In genomic region chr14:95523818-95524448, GRCh38 we compare ENCODE assay signal across 1 cellular context.
TF ChIP-seq lines count a peak whose summit lies in the region.

No MANE protein-coding gene starts in this region.

TF ChIP-seq in HepG2, 621 proteins besides CTCF, POLR2A, EP300 and RAD21 (continued from another document and continues in another):
- TF ChIP-seq ZNF687 (CRISPR knock-in tag; IDR thresholded peaks at IDR 0.05) (peak; percentile 83), NR2F1 (CRISPR knock-in tag; IDR thresholded peaks at IDR 0.05) (no peak), MYC (CRISPR knock-in tag; IDR thresholded peaks at IDR 0.05; ENCODE audit: borderline replicate concordance) (0 out of 2 replicates have a peak, but pooled peaks have one; percentile 26), GABPB1 (CRISPR knock-in tag; IDR thresholded peaks at IDR 0.05) (peak; percentile 42), RCOR2 (CRISPR knock-in tag; IDR thresholded peaks at IDR 0.05) (no peak), ZNF709 (CRISPR knock-in tag; IDR thresholded peaks at IDR 0.05) (0 out of 2 replicates have a peak, but pooled peaks have one; percentile 37), ARID5B (CRISPR knock-in tag; IDR thresholded peaks at IDR 0.05) (peak; percentile 35; the same call in 1 of the 2 replicates), HIC2 (CRISPR knock-in tag; IDR thresholded peaks at IDR 0.05; ENCODE audit: low read depth) (peak; percentile 98), SRSF4 (IDR thresholded peaks at IDR 0.05; ENCODE audit: low read depth, low read length, poor library complexity, severe bottlenecking) (no peak), ZXDC (CRISPR knock-in tag; IDR thresholded peaks at IDR 0.05) (peak; percentile 69; the same call in 1 of the 2 replicates), HNRNPL (IDR thresholded peaks at IDR 0.05; ENCODE audit: low read depth, low read length) (peak; percentile 99), FOXK1 (CRISPR knock-in tag; IDR thresholded peaks at IDR 0.05; ENCODE audit: borderline replicate concordance, low read depth) (no peak), NCOA2 (CRISPR knock-in tag; IDR thresholded peaks at IDR 0.05) (peak; percentile 38; the same call in 1 of the 2 replicates), HMG20B (CRISPR knock-in tag; conservative IDR thresholded peaks at IDR 0.05) (no peak), ARNT2 (CRISPR knock-in tag; IDR thresholded peaks at IDR 0.05; ENCODE audit: low read depth) (0 out of 2 replicates have a peak, but pooled peaks have one; percentile 32), ZNF253 (CRISPR knock-in tag; IDR thresholded peaks at IDR 0.05; ENCODE audit: borderline replicate concordance) (no peak), ZFP36L1 (CRISPR knock-in tag; IDR thresholded peaks at IDR 0.05) (no peak), ZNF232 (CRISPR knock-in tag; IDR thresholded peaks at IDR 0.05; ENCODE audit: borderline replicate concordance) (0 out of 2 replicates have a peak, but pooled peaks have one; percentile 17), HNF4G (IDR thresholded peaks at IDR 0.05; ENCODE audit: borderline replicate concordance, low read depth, low read length) (peak; percentile 19; the same call in 1 of the 2 replicates), HNF4G (CRISPR knock-in tag; IDR thresholded peaks at IDR 0.05; ENCODE audit: borderline replicate concordance, low read depth) (peak; percentile 43; the same call in 1 of the 2 replicates), CBX5 (CRISPR knock-in tag; IDR thresholded peaks at IDR 0.05; ENCODE audit: borderline replicate concordance) (0 out of 2 replicates have a peak, but pooled peaks have one; percentile 35), TBX2 (CRISPR knock-in tag; IDR thresholded peaks at IDR 0.05; ENCODE audit: borderline replicate concordance) (no peak), ZFX (CRISPR knock-in tag; IDR thresholded peaks at IDR 0.05; ENCODE audit: low read depth) (peak; percentile 25; the same call in 1 of the 2 replicates), ZNF577 (CRISPR knock-in tag; IDR thresholded peaks at IDR 0.05; ENCODE audit: borderline replicate concordance, low read depth) (peak; percentile 17; the same call in 1 of the 2 replicates), BRD4 (CRISPR knock-in tag; IDR thresholded peaks at IDR 0.05) (peak; percentile 81; the same call in 1 of the 2 replicates), KDM4B (CRISPR knock-in tag; IDR thresholded peaks at IDR 0.05) (peak; percentile 33; the same call in 1 of the 2 replicates), PAF1 (CRISPR knock-in tag; IDR thresholded peaks at IDR 0.05) (0 out of 2 replicates have a peak, but pooled peaks have one; percentile 31), FOXM1 (CRISPR knock-in tag; IDR thresholded peaks at IDR 0.05) (no peak), ZNF281 (CRISPR knock-in tag; IDR thresholded peaks at IDR 0.05; ENCODE audit: borderline replicate concordance) (peak; percentile 91), MTA1 (CRISPR knock-in tag; IDR thresholded peaks at IDR 0.05; ENCODE audit: borderline replicate concordance) (no peak), HDAC1 (CRISPR knock-in tag; IDR thresholded peaks at IDR 0.05) (peak; percentile 44), NR2F2 (IDR thresholded peaks at IDR 0.05; ENCODE audit: borderline replicate concordance, low read depth) (no peak), NFIC (IDR thresholded peaks at IDR 0.05; ENCODE audit: low read length) (0 out of 2 replicates have a peak, but pooled peaks have one; percentile 6), SOX13 (IDR thresholded peaks at IDR 0.05) (no peak), SOX13 (CRISPR knock-in tag; conservative IDR thresholded peaks at IDR 0.05 in 1 of 2, IDR thresholded peaks at IDR 0.05 in 1 of 2) (peak in 1 of 2 experiments; percentile 37; a peak in 1 of 4 replicates), FOSL2 (CRISPR knock-in tag; IDR thresholded peaks at IDR 0.05) (peak; percentile 35), POLR2G (IDR thresholded peaks at IDR 0.05; ENCODE audit: low read depth, low read length) (peak; percentile 54), ELF1 (CRISPR knock-in tag; IDR thresholded peaks at IDR 0.05) (peak; percentile 80), CHD2 (IDR thresholded peaks at IDR 0.05; ENCODE audit: low read depth, low read length) (0 out of 2 replicates have a peak, but pooled peaks have one; percentile 12), DPF2 (CRISPR knock-in tag; IDR thresholded peaks at IDR 0.05; ENCODE audit: borderline replicate concordance, low read depth) (no peak; the same call in 1 of the 2 replicates), HNF4A (CRISPR knock-in tag; IDR thresholded peaks at IDR 0.05) (peak; percentile 64; the same call in 1 of the 2 replicates), FOXO1 (CRISPR knock-in tag; IDR thresholded peaks at IDR 0.05) (peak; percentile 21; the same call in 1 of the 2 replicates), ETV5 (CRISPR knock-in tag; IDR thresholded peaks at IDR 0.05; ENCODE audit: borderline replicate concordance) (peak; percentile 58), SSRP1 (CRISPR knock-in tag; IDR thresholded peaks at IDR 0.05) (peak; percentile 7; the same call in 1 of the 2 replicates), ELF4 (CRISPR knock-in tag; IDR thresholded peaks at IDR 0.05; ENCODE audit: borderline replicate concordance) (0 out of 2 replicates have a peak, but pooled peaks have one; percentile 44), HMGXB4 (CRISPR knock-in tag; IDR thresholded peaks at IDR 0.05; ENCODE audit: borderline replicate concordance in 1 of 2, low read depth in 1 of 2) (peak in 1 of 2 experiments; percentile 24; a peak in 2 of 4 replicates)
